9 cellular contexts compared by ENCODE assay signal in genomic region chr10:101292194-101293006, GRCh38.
DNase-seq lines count a peak whose midpoint lies in the region; ATAC-seq and TF ChIP-seq lines count a peak whose summit lies in the region.
"Had no signal": no experiment of that assay in that cellular context is flagged by ENCODE, and none has a peak within 500 bp of the region (broad histone marks: within the 10 kb centered on the region; RNA-seq: fewer than 3 reads in every experiment).

No MANE protein-coding gene starts in this region.

- H2AFZ ChIP-seq in OCI-LY3 (ENCODE audit: low read depth, low read length): peak overlapping the region; percentile 71; the same call in 1 of the 2 replicates

- H3K27ac ChIP-seq in OCI-LY3 (ENCODE audit: low read length) (no peak overlapping the region), endodermal cell (ENCODE audit: low read depth, low read length) (no peak overlapping the region)
- H3K27ac ChIP-seq: 22Rv1 had no signal

- no peaks in the 10 kb centered on the region for H4K20me1 ChIP-seq in OCI-LY3 (ENCODE audit: insufficient read depth, low read length)

- no peaks in the 10 kb centered on the region for H3K9me3 ChIP-seq in OCI-LY3 (ENCODE audit: insufficient read depth, low read length)
- H3K9me3 ChIP-seq in endodermal cell (ENCODE audit: control insufficient read depth, low read length): no peaks in the 10 kb centered on the region

- H3K4me2 ChIP-seq in OCI-LY3 (ENCODE audit: low read length): peak overlapping the region; percentile 97

- no peak for ATAC-seq in HG03521 (IDR thresholded peaks at IDR 0.05; ENCODE audit: unreplicated experiment)

- DNase-seq in DMS 273 (lab: John Stamatoyannopoulos, UW; ENCODE audit: unreplicated experiment) (peak; percentile 74), DMS 273 treated with DMSO at 0.1 percent for 48 hours (lab: John Stamatoyannopoulos, UW) (no peak), endodermal cell (peak; percentile 58), myocyte (ENCODE audit: low read depth) (peak; percentile 45), GM19240 (ENCODE audit: insufficient read length, low spot score) (no peak)
- no peak for DNase-seq in T-helper 2 cell treated with Interferon-gamma antibody and Interleukin-4, amounts not matched to agents 5 μg/mL and 100 μg/mL, for 36 hours (ENCODE audit: low spot score)

- no peak for TF ChIP-seq CTCF in OCI-LY3 (IDR thresholded peaks at IDR 0.05; ENCODE audit: low read depth, low read length)
- TF ChIP-seq CTCF in endodermal cell (conservative IDR thresholded peaks at IDR 0.05): no peak

- peaks cover 28% of the 10 kb centered on the region for H3K4me1 Mint-ChIP-seq in endodermal cell
- H3K4me1 Mint-ChIP-seq in T-helper 2 cell treated with Interferon-gamma antibody and Interleukin-4, amounts not matched to agents 5 μg/mL and 100 μg/mL, for 36 hours (ENCODE audit: low read depth): no peaks in the 10 kb centered on the region

- peak overlapping the region; percentile 52 for H3K4me3 Mint-ChIP-seq in endodermal cell
- no peak overlapping the region for H3K4me3 Mint-ChIP-seq in T-helper 2 cell treated with Interferon-gamma antibody and Interleukin-4, amounts not matched to agents 5 μg/mL and 100 μg/mL, for 36 hours

- H3K36me3 ChIP-seq in OCI-LY3 (replicated peaks; ENCODE audit: low read depth, low read length): no peaks in the 10 kb centered on the region
- no peaks in the 10 kb centered on the region for H3K36me3 ChIP-seq in endodermal cell (ENCODE audit: control insufficient read depth, insufficient read depth, low read length)

- H3K79me2 ChIP-seq in OCI-LY3 (ENCODE audit: low read length): no peaks in the 10 kb centered on the region

- H3K36me3 Mint-ChIP-seq in endodermal cell (ENCODE audit: low read depth): no peaks in the 10 kb centered on the region
- H3K36me3 Mint-ChIP-seq in T-helper 2 cell treated with Interferon-gamma antibody and Interleukin-4, amounts not matched to agents 5 μg/mL and 100 μg/mL, for 36 hours (ENCODE audit: low read depth): no peaks in the 10 kb centered on the region

- H3K27me3 Mint-ChIP-seq in endodermal cell (ENCODE audit: insufficient read depth): peaks cover 95% of the 10 kb centered on the region
- H3K27me3 Mint-ChIP-seq in T-helper 2 cell treated with Interferon-gamma antibody and Interleukin-4, amounts not matched to agents 5 μg/mL and 100 μg/mL, for 36 hours (ENCODE audit: low read depth): peaks cover 65% of the 10 kb centered on the region

- no peaks in the 10 kb centered on the region for H3K9me3 Mint-ChIP-seq in endodermal cell
- no peaks in the 10 kb centered on the region for H3K9me3 Mint-ChIP-seq in T-helper 2 cell treated with Interferon-gamma antibody and Interleukin-4, amounts not matched to agents 5 μg/mL and 100 μg/mL, for 36 hours

- WGBS in endodermal cell (ENCODE audit: insufficient coverage in 1 of 2, insufficient read length in 1 of 2), 2 experiments: 1% methylated on average over 22 to 65 of the region's 65 CpGs

- H3K27me3 ChIP-seq in OCI-LY3 (ENCODE audit: low read depth, low read length) (peaks cover 10% of the 10 kb centered on the region), endodermal cell (ENCODE audit: control insufficient read depth, insufficient read depth, low read length, poor library complexity, severe bottlenecking) (peaks cover 87% of the 10 kb centered on the region)

- H3K9ac ChIP-seq in OCI-LY3 (ENCODE audit: low read length) (peak overlapping the region; percentile 30; the same call in 1 of the 2 replicates), endodermal cell (ENCODE audit: extremely low read depth, low read length, poor library complexity, severe bottlenecking) (no peak overlapping the region)

- no peak overlapping the region for H3K27ac Mint-ChIP-seq in endodermal cell
- H3K27ac Mint-ChIP-seq in T-helper 2 cell treated with Interferon-gamma antibody and Interleukin-4, amounts not matched to agents 5 μg/mL and 100 μg/mL, for 36 hours: no peak overlapping the region

- H3K4me3 ChIP-seq in OCI-LY3 (ENCODE audit: low read length) (peak overlapping the region; percentile 82), endodermal cell (ENCODE audit: low read length) (peak overlapping the region; percentile 76)

- H3K4me1 ChIP-seq in OCI-LY3 (ENCODE audit: low read length): no peaks in the 10 kb centered on the region
- no peaks in the 10 kb centered on the region for H3K4me1 ChIP-seq in endodermal cell (ENCODE audit: control insufficient read depth, insufficient read depth, low read length)

Comparison
In these comparisons a context has a peak if more than half of its experiments do, and no peak if none do; other contexts are left out.
1. DNase-seq: peak in DMS 273 (single experiment), endodermal cell (single experiment) and myocyte (single experiment); none in DMS 273 treated with DMSO at 0.1 percent for 48 hours (single experiment), T-helper 2 cell treated with Interferon-gamma antibody and Interleukin-4, amounts not matched to agents 5 μg/mL and 100 μg/mL, for 36 hours (single experiment) and GM19240 (single experiment).